Comparison of ENCODE assay signal across 8 cellular contexts in genomic region chr20:25860531-25861150, GRCh38.
DNase-seq lines count a peak whose midpoint lies in the region; ATAC-seq, FAIRE-seq and TF ChIP-seq lines count a peak whose summit lies in the region.
"Had no signal": no experiment of that assay in that cellular context is flagged by ENCODE, and none has a peak within 500 bp of the region (broad histone marks: within the 10 kb centered on the region; RNA-seq: fewer than 3 reads in every experiment).

No MANE protein-coding gene starts in this region.

- no TSS peak for BruUV-seq in GM12878 (replicated peaks; lab: Mats Ljungman, UMichigan)

- H3K4me3 Mint-ChIP-seq in CD4-positive, alpha-beta memory T cell = peak overlapping the region in 7 of 8 donors; percentile 58 to 91 (median 83)
- peak overlapping the region; percentile 76 for H3K4me3 Mint-ChIP-seq in GM23338
- H3K4me3 Mint-ChIP-seq in neural crest cell = peak overlapping the region; percentile 87

- CTCF ChIA-PET in CD4-positive, alpha-beta memory T cell (lab: Charles Lee; ENCODE audit: partially characterized antibody) = no interaction called here
- CTCF ChIA-PET in GM12878 (lab: Yijun Ruan, JAX) = no interaction called here

- TF ChIP-seq RAD21 in GM12878 (IDR thresholded peaks at IDR 0.05; ENCODE audit: insufficient read depth, low read depth, low read length) = no peak

- H3K4me3 ChIP-seq in CD4-positive, alpha-beta memory T cell (ENCODE audit: low read length in 2 of 2) = no peak overlapping the region
- no peak overlapping the region for H3K4me3 ChIP-seq in GM23338
- no peak overlapping the region for H3K4me3 ChIP-seq in GM12878
- H3K4me3 ChIP-seq in HAP-1 = no peak overlapping the region
- no peak overlapping the region for H3K4me3 ChIP-seq in upper lobe of right lung

- H3K27me3 Mint-ChIP-seq in CD4-positive, alpha-beta memory T cell = peaks cover 57 to 60% of the 10 kb centered on the region in 2 donors
- H3K27me3 Mint-ChIP-seq in GM23338 (ENCODE audit: insufficient read depth, low read depth, poor library complexity) (peaks cover 80% of the 10 kb centered on the region), neural crest cell (ENCODE audit: low read depth) (peaks cover 62% of the 10 kb centered on the region)

- ATAC-seq in GM23338 (no peak), GM12878 (no peak), upper lobe of right lung (no peak)

- no peaks in the 10 kb centered on the region for H3F3A ChIP-seq in GM23338 (replicated peaks; ENCODE audit: low read depth)

- POLR2A ChIA-PET in CD4-positive, alpha-beta memory T cell (lab: Charles Lee; ENCODE audit: partially characterized antibody) = no interaction called here
- POLR2A ChIA-PET in GM12878 (lab: Charles Lee) = no interaction called here

- no peak for TF ChIP-seq EP300 in GM12878 (IDR thresholded peaks at IDR 0.05; ENCODE audit: borderline replicate concordance in 1 of 2, control insufficient read depth in 1 of 2, low read depth in 2 of 2, low read length in 2 of 2)

- SMC1A ChIA-PET in GM12878 (lab: Charles Lee; ENCODE audit: uncharacterized antibody, unreplicated experiment) = no interaction called here

- no peak overlapping the region for H3K27ac ChIP-seq in CD4-positive, alpha-beta memory T cell (ENCODE audit: low read depth, low read length)
- no peak overlapping the region for H3K27ac ChIP-seq in GM23338 (ENCODE audit: low read depth)
- no peak overlapping the region for H3K27ac ChIP-seq in GM12878 (ENCODE audit: control insufficient read depth, insufficient read depth)
- no peak overlapping the region for H3K27ac ChIP-seq in upper lobe of right lung

- no peaks in the 10 kb centered on the region for H3K9me2 ChIP-seq in GM23338 (ENCODE audit: insufficient read depth)

- RAD21 ChIA-PET in GM12878 (lab: Charles Lee; ENCODE audit: unreplicated experiment) = no interaction called here

- H3K36me3 Mint-ChIP-seq in CD4-positive, alpha-beta memory T cell = no peaks in the 10 kb centered on the region
- H3K36me3 Mint-ChIP-seq in GM23338 (ENCODE audit: low read depth) = peaks cover 7% of the 10 kb centered on the region
- H3K36me3 Mint-ChIP-seq in neural crest cell (ENCODE audit: low read depth) = peaks cover 10% of the 10 kb centered on the region

- H3K9ac ChIP-seq in GM12878 (ENCODE audit: control insufficient read depth, insufficient read depth, low read length) = no peak overlapping the region

- DNase-seq in CD4-positive, alpha-beta memory T cell = no peak
- no peak for DNase-seq in GM23338 (ENCODE audit: low spot score)
- DNase-seq in GM12878 (ENCODE audit: low read depth, low spot score) = no peak
- no peak for DNase-seq in neural crest cell (ENCODE audit: low read depth, low spot score)
- DNase-seq in HAP-1 (ENCODE audit: low spot score in 2 of 2) = no peak
- no peak for DNase-seq in NCI-H2171 (lab: John Stamatoyannopoulos, UW)
- no peak for DNase-seq in upper lobe of right lung

- H3K9me3 ChIP-seq in CD4-positive, alpha-beta memory T cell (ENCODE audit: control insufficient read depth in 1 of 2, low read length in 2 of 2) = no peaks in the 10 kb centered on the region
- no peaks in the 10 kb centered on the region for H3K9me3 ChIP-seq in GM12878 (replicated peaks; ENCODE audit: control insufficient read depth, insufficient read depth, low read length)
- H3K9me3 ChIP-seq in HAP-1 = no peaks in the 10 kb centered on the region
- no peaks in the 10 kb centered on the region for H3K9me3 ChIP-seq in upper lobe of right lung

- TF ChIP-seq CTCF in GM23338 (conservative IDR thresholded peaks at IDR 0.05; ENCODE audit: low read depth in 2 of 2) (no peak; a peak in 1 of 4 replicates), GM12878 (IDR thresholded peaks at IDR 0.05 in 2 of 3, conservative IDR thresholded peaks at IDR 0.05 in 1 of 3; ENCODE audit: control insufficient read depth in 2 of 3, extremely low read depth in 1 of 3, insufficient read depth in 1 of 3, low read depth in 3 of 3, low read length in 3 of 3) (no peak), neural crest cell (conservative IDR thresholded peaks at IDR 0.05) (no peak), upper lobe of right lung (IDR thresholded peaks at IDR 0.05) (no peak)

- in situ Hi-C loops in GM12878 (cut with MboI) (no loop called here), HAP-1 (cut with MboI; ENCODE audit: low sequenced_read_pairs) (loop anchor here (25.0 kb wide), 3 partner anchors 148 to 873 kb away; partner anchors contain the start of genes APMAP and GINS1)

- FAIRE-seq in GM12878 (lab: Jason Lieb, UNC) = no peak
- FAIRE-seq: G401.6 had no signal

- no peaks in the 10 kb centered on the region for H4K20me1 ChIP-seq in GM23338 (replicated peaks; ENCODE audit: insufficient read depth)
- no peaks in the 10 kb centered on the region for H4K20me1 ChIP-seq in GM12878 (ENCODE audit: control insufficient read depth, insufficient read depth)

- H2AFZ ChIP-seq in GM23338 (no peak overlapping the region), GM12878 (ENCODE audit: control insufficient read depth, low read depth, low read length) (no peak overlapping the region)

- H3K4me1 ChIP-seq in CD4-positive, alpha-beta memory T cell (ENCODE audit: insufficient read depth, low read length) = peaks cover 51% of the 10 kb centered on the region
- H3K4me1 ChIP-seq in GM23338 (ENCODE audit: insufficient read depth) = no peaks in the 10 kb centered on the region
- peaks cover 6% of the 10 kb centered on the region for H3K4me1 ChIP-seq in GM12878 (ENCODE audit: control insufficient read depth, insufficient read depth, low read length)
- peaks cover 4% of the 10 kb centered on the region for H3K4me1 ChIP-seq in HAP-1
- H3K4me1 ChIP-seq in upper lobe of right lung = peaks cover 24% of the 10 kb centered on the region

- no peaks in the 10 kb centered on the region for H3K36me3 ChIP-seq in CD4-positive, alpha-beta memory T cell (ENCODE audit: insufficient read depth, low read length)
- no peaks in the 10 kb centered on the region for H3K36me3 ChIP-seq in GM23338 (ENCODE audit: insufficient read depth)
- H3K36me3 ChIP-seq in GM12878 (ENCODE audit: control insufficient read depth in 2 of 2, insufficient read depth in 2 of 2, low read length in 1 of 2) = no peaks in the 10 kb centered on the region
- no peaks in the 10 kb centered on the region for H3K36me3 ChIP-seq in HAP-1 (replicated peaks)
- H3K36me3 ChIP-seq in upper lobe of right lung = no peaks in the 10 kb centered on the region

- WGBS in GM12878 (ENCODE audit: insufficient coverage, insufficient replicate concordance, low lambda C conversion rate, missing lambda C conversion rate) = 58% methylated on average over 23 of the region's 23 CpGs

- peaks cover 0 to 13% (median 0%) of the 10 kb centered on the region in 8 donors for H3K9me3 Mint-ChIP-seq in CD4-positive, alpha-beta memory T cell
- H3K9me3 Mint-ChIP-seq in GM23338 (peaks cover 34% of the 10 kb centered on the region), neural crest cell (no peaks in the 10 kb centered on the region)

- peak overlapping the region in 3 of 7 donors; percentile 35 to 54 (median 48) for H3K27ac Mint-ChIP-seq in CD4-positive, alpha-beta memory T cell
- no peak overlapping the region for H3K27ac Mint-ChIP-seq in GM23338
- H3K27ac Mint-ChIP-seq in neural crest cell (ENCODE audit: unreplicated experiment) = no peak overlapping the region

- TF ChIP-seq POLR2A in GM12878 (IDR thresholded peaks at IDR 0.05; ENCODE audit: low read depth, low read length) = no peak

- intact Hi-C loops in CD4-positive, alpha-beta memory T cell (cut with micrococcal nuclease) = no loop called here
- intact Hi-C loops in GM12878 (cut with micrococcal nuclease; ENCODE audit: unreplicated experiment) (no loop called here), upper lobe of right lung (cut with DNase I) (no loop called here)

- H3K27me3 ChIP-seq in CD4-positive, alpha-beta memory T cell (ENCODE audit: insufficient read depth, low read length) = peaks cover 17% of the 10 kb centered on the region
- peaks cover 82% of the 10 kb centered on the region for H3K27me3 ChIP-seq in GM23338 (ENCODE audit: insufficient read depth)
- H3K27me3 ChIP-seq in GM12878 (replicated peaks in 1 of 2; ENCODE audit: control insufficient read depth in 2 of 2, insufficient read depth in 2 of 2, low read length in 1 of 2) = no peaks in the 10 kb centered on the region; a peak in 2 of 4 replicates
- H3K27me3 ChIP-seq in HAP-1 (ENCODE audit: low read depth) = no peaks in the 10 kb centered on the region
- H3K27me3 ChIP-seq in upper lobe of right lung = peaks cover 10% of the 10 kb centered on the region

- H3K4me2 ChIP-seq in GM23338 (no peak overlapping the region), GM12878 (ENCODE audit: control insufficient read depth, insufficient read depth) (peak overlapping the region; percentile 48; the same call in 1 of the 2 replicates)

- H3K4me1 Mint-ChIP-seq in CD4-positive, alpha-beta memory T cell = peaks cover 26 to 71% (median 50%) of the 10 kb centered on the region in 4 donors
- peaks cover 34% of the 10 kb centered on the region for H3K4me1 Mint-ChIP-seq in GM23338
- peaks cover 53% of the 10 kb centered on the region for H3K4me1 Mint-ChIP-seq in neural crest cell

- H3K79me2 ChIP-seq in GM23338 (replicated peaks; ENCODE audit: insufficient read depth) (no peaks in the 10 kb centered on the region), GM12878 (ENCODE audit: control insufficient read depth, insufficient read depth, low read length) (no peaks in the 10 kb centered on the region)

TF ChIP-seq in GM23338, 12 proteins besides CTCF, POLR2A, EP300 and RAD21 (continues in another document):
- TF ChIP-seq NANOG (IDR thresholded peaks at IDR 0.05; ENCODE audit: borderline replicate concordance) = no peak
- TF ChIP-seq POLR2AphosphoS5 (IDR thresholded peaks at IDR 0.05; ENCODE audit: low read depth) = no peak
- TF ChIP-seq STAT1 (IDR thresholded peaks at IDR 0.05; ENCODE audit: unreplicated experiment) = no peak

TF ChIP-seq in GM12878, 131 proteins besides CTCF, POLR2A, EP300 and RAD21 (continues in another document):
- no peak for TF ChIP-seq HCFC1 (IDR thresholded peaks at IDR 0.05; ENCODE audit: low read length)
- no peak for TF ChIP-seq LARP7 (IDR thresholded peaks at IDR 0.05)
- TF ChIP-seq NKRF (conservative IDR thresholded peaks at IDR 0.05) = no peak
- TF ChIP-seq GABPA (IDR thresholded peaks at IDR 0.05; ENCODE audit: low read depth) = no peak
